27 cellular contexts compared by ENCODE assay signal in the genomic region with DNA sequence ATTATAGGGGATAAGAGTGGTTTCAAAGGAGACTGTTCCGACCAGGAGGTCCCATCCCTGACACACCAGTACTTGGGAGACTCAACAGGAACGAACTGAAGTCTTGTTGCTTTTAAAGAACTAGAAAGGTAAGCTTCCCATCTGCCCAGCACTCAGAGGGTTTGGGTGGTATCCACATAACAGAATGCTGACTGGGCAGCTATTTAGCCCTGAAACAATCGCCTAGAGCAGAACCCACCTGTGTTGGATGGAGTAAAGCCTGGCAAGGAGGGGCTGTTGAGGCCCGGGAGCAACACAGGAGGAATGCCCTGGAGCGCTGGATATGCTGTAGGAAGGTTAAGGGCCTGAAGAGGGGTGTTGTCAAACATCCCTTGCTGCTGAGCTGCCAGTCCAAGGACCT.
"Had no signal": no experiment of that assay in that cellular context is flagged by ENCODE, and none has a peak within 500 bp of the region (broad histone marks: within the 10 kb centered on the region; RNA-seq: fewer than 3 reads in every experiment).

No MANE protein-coding gene starts in this region.

- H3K4me3 ChIP-seq: stomach, suprapubic skin, testis, thoracic aorta, thyroid gland, tibial artery, tibial nerve, transverse colon, upper lobe of left lung, upper lobe of right lung, uterus, vagina had no signal

- DNase-seq: stimulated activated CD4-positive, alpha-beta T cell treated with anti-CD3 and anti-CD28 coated beads, Interleukin-2, amount 100 ng/mL, for 48 hours; stimulated activated CD4-positive, alpha-beta T cell treated with anti-CD3 and anti-CD28 coated beads, Interleukin-4, amount 100 ng/mL, for 1 hour; stimulated activated CD4-positive, alpha-beta T cell treated with anti-CD3 and anti-CD28 coated beads, Interleukin-4, amount 100 ng/mL, for 24 hours; stimulated activated CD4-positive, alpha-beta T cell treated with anti-CD3 and anti-CD28 coated beads, Interleukin-4, amount 100 ng/mL, for 4 hours; stimulated activated CD8-positive, alpha-beta memory T cell treated with anti-CD3 and anti-CD28 coated beads, Interleukin-4, amount 100 ng/mL, for 48 hours; stimulated activated naive B cell treated with anti-CD40 and anti-IgM and Interleukin-4, amounts not matched to agents 10 μg/mL and 1 μg/mL and 100 μg/mL, for 72 hours; stimulated activated naive CD4-positive, alpha-beta T cell; stimulated activated naive CD4-positive, alpha-beta T cell treated with Interleukin-2 at 50 U/mL for 16 hours; stimulated activated naive CD8-positive, alpha-beta T cell treated with anti-CD3 and anti-CD28 coated beads, Interleukin-15, amount 100 ng/mL, for 72 hours; stimulated activated naive CD8-positive, alpha-beta T cell treated with anti-CD3 and anti-CD28 coated beads, Interleukin-15, Interleukin-2, amounts not matched to agents 100 U/mL and 50 U/mL, for 24 hours; stomach; substantia nigra; testis; thyroid gland; tibial artery; transverse colon; trophoblast cell; upper lobe of left lung; upper lobe of right lung; uterus had no signal

- H3K9me3 ChIP-seq: stomach, suprapubic skin, testis, thoracic aorta, thyroid gland, tibial artery, tibial nerve, transverse colon, upper lobe of left lung, upper lobe of right lung, uterus, vagina had no signal

- FAIRE-seq: urothelium cell line had no signal

- H3K4me1 ChIP-seq: uterus had no signal

- H3K36me3 ChIP-seq: uterus had no signal

- H3K27ac ChIP-seq: stomach, suprapubic skin, testis, thoracic aorta, tibial nerve, transverse colon, upper lobe of left lung, upper lobe of right lung, uterus, vagina had no signal

- ATAC-seq: stimulated activated effector memory CD8-positive, alpha-beta T cell treated with anti-CD3 and anti-CD28 coated beads, Interleukin-12 subunit alpha, Interleukin-12 subunit beta, amount 100 ng/mL, for 72 hours; stimulated activated memory B cell treated with anti-CD40 and anti-IgM and Interleukin-4, amounts not matched to agents 10 μg/mL and 1 μg/mL and 100 μg/mL, for 72 hours; stimulated activated naive B cell treated with anti-CD40 and anti-IgM and Interleukin-4, amounts not matched to agents 10 μg/mL and 1 μg/mL and 100 μg/mL, for 72 hours; stimulated activated naive CD8-positive, alpha-beta T cell treated with anti-CD3 and anti-CD28 coated beads, Interleukin-15, amount 100 ng/mL, for 72 hours; stimulated activated naive CD8-positive, alpha-beta T cell treated with anti-CD3 and anti-CD28 coated beads, Interleukin-15, Interleukin-2, amounts not matched to agents 100 U/mL and 50 U/mL, for 24 hours; upper lobe of right lung had no signal

- H3K27me3 ChIP-seq: stomach, suprapubic skin, testis, thyroid gland, tibial artery, tibial nerve, transverse colon, upper lobe of left lung, upper lobe of right lung, uterus, vagina had no signal
